8 cellular contexts compared by ENCODE assay signal in the genomic region with DNA sequence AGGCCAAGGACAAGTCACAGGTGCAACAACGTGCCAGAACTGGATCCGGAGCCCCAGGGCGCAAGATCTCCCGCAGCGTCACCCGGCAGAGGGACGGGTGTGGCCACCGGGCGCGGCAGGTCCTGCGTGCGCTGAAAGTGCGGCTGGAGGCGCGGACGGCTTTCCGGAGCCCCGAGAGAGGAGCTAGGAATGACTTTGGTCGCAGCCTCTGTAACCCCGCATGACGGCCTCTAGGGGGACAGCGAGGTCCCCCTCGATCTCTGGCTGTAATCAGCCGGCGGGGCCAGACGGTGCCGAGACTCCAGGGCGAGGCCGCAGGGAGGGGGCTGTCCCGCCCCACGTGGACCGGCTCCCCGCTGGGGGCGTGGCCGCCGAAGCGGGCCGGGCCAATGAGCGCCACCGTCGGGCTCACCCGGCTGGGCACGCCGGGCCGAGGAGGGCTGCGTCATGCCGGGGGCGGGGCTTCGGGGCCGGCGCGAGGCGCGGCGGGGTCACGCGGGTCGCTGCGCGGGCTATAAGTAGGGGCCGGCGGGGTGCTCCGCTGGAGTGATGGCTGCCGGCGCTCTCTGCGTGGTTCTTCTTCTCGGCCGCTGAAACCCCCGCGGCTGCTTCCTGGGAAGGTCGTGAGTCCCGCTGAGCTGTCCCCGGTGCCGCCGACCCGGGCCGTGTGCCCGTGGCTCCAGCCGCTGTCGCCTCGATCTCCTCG. TPM values are rescaled to one million over a fixed set of nuclear protein-coding genes. Genes with fewer than 3 reads are reported as not detected.
A peak's percentile ranks its signal among the peaks of the same experiment; 100 is the strongest.
DNase-seq lines count a peak whose midpoint lies in the region; ATAC-seq and TF ChIP-seq lines count a peak whose summit lies in the region.

A gene with protein sequence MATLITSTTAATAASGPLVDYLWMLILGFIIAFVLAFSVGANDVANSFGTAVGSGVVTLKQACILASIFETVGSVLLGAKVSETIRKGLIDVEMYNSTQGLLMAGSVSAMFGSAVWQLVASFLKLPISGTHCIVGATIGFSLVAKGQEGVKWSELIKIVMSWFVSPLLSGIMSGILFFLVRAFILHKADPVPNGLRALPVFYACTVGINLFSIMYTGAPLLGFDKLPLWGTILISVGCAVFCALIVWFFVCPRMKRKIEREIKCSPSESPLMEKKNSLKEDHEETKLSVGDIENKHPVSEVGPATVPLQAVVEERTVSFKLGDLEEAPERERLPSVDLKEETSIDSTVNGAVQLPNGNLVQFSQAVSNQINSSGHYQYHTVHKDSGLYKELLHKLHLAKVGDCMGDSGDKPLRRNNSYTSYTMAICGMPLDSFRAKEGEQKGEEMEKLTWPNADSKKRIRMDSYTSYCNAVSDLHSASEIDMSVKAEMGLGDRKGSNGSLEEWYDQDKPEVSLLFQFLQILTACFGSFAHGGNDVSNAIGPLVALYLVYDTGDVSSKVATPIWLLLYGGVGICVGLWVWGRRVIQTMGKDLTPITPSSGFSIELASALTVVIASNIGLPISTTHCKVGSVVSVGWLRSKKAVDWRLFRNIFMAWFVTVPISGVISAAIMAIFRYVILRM (plus strand): TSS at position 544 of the 706 bp plus-strand sequence. CDS start 890 bp downstream, outside the sequence.

- peak; percentile 33 for TF ChIP-seq CTCF in GM13976 (IDR thresholded peaks at IDR 0.05; ENCODE audit: borderline replicate concordance, control extremely low read depth, extremely low read depth, insufficient read depth, missing control alignments)
- TF ChIP-seq CTCF in uterus (IDR thresholded peaks at IDR 0.05), result peak in 3 of 4 experiments; percentile 11 to 26 (median 18)

- H3K27me3 ChIP-seq in uterus, result no peaks in the 10 kb centered on the region

- no peaks in the 10 kb centered on the region for H3K9me3 Mint-ChIP-seq in T-helper 1 cell treated with Interleukin-12 subunit alpha and Interleukin-12 subunit beta and Interleukin-4 antibody, amounts not matched to agents 30 μg/mL and 1 μg/mL, for 36 hours

- peak; percentile 98 for TF ChIP-seq POLR2A in uterus (IDR thresholded peaks at IDR 0.05)

- intact Hi-C loops in left ventricle myocardium superior (cut with micrococcal nuclease) (no loop called here), uterus (cut with DNase I; ENCODE audit: low total_unique reads) (no loop called here)

- H3K36me3 Mint-ChIP-seq in T-helper 1 cell treated with Interleukin-12 subunit alpha and Interleukin-12 subunit beta and Interleukin-4 antibody, amounts not matched to agents 30 μg/mL and 1 μg/mL, for 36 hours (ENCODE audit: low read depth), result peaks cover 51% of the 10 kb centered on the region

- H3K4me1 ChIP-seq in uterus, result peaks cover 7 to 15% of the 10 kb centered on the region in 2 donors

- H3K4me3 ChIP-seq in uterus, result peak within 1 kb of the TSS; percentile 61 to 88

- no peaks in the 10 kb centered on the region for H3K36me3 ChIP-seq in uterus

- no peaks in the 10 kb centered on the region for H3K27me3 Mint-ChIP-seq in T-helper 1 cell treated with Interleukin-12 subunit alpha and Interleukin-12 subunit beta and Interleukin-4 antibody, amounts not matched to agents 30 μg/mL and 1 μg/mL, for 36 hours (ENCODE audit: low read depth)

- ATAC-seq in HG02852 (IDR thresholded peaks at IDR 0.05; ENCODE audit: unreplicated experiment) (peak; percentile 88), left ventricle myocardium superior (peak; percentile 98)

- H3K4me1 Mint-ChIP-seq in T-helper 1 cell treated with Interleukin-12 subunit alpha and Interleukin-12 subunit beta and Interleukin-4 antibody, amounts not matched to agents 30 μg/mL and 1 μg/mL, for 36 hours (ENCODE audit: low read depth), result peaks cover 65% of the 10 kb centered on the region

- in situ Hi-C loops in GM13976 (cut with MboI; ENCODE audit: low sequenced_read_pairs, unreplicated experiment), result no loop called here

- peak within 1 kb of the TSS; percentile 88 for H3K27ac Mint-ChIP-seq in T-helper 1 cell treated with Interleukin-12 subunit alpha and Interleukin-12 subunit beta and Interleukin-4 antibody, amounts not matched to agents 30 μg/mL and 1 μg/mL, for 36 hours

- H3K9me3 ChIP-seq in uterus, result no peaks in the 10 kb centered on the region

- peak; percentile 99 for DNase-seq in GM13976 (ENCODE audit: low spot score)
- DNase-seq in NCI-H146 (lab: John Stamatoyannopoulos, UW), result peak; percentile 99
- peak; percentile 76 to 98 (median 94) for DNase-seq in amygdala (lab: John Stamatoyannopoulos, UW)
- DNase-seq in left ventricle myocardium superior, result peak; percentile 98
- DNase-seq in pulmonary artery endothelial cell (ENCODE audit: low read depth, low spot score), result peak; percentile 63
- peak; percentile 88 to 93 for DNase-seq in uterus

- H3K27ac ChIP-seq in uterus, result peak within 1 kb of the TSS; percentile 93 to 95

- H3K4me3 Mint-ChIP-seq in T-helper 1 cell treated with Interleukin-12 subunit alpha and Interleukin-12 subunit beta and Interleukin-4 antibody, amounts not matched to agents 30 μg/mL and 1 μg/mL, for 36 hours, result peak within 1 kb of the TSS; percentile 95

RNA-seq across cellular contexts. Expression of the gene that starts here (rescaled TPM):
- total RNA-seq in left ventricle myocardium superior, result 10.8 TPM
- 81.2 and 109 TPM in 2 replicates for total RNA-seq in pulmonary artery endothelial cell
- total RNA-seq in uterus, result 10 to 100 TPM; 11.5 to 30.6 (median 24.4) TPM

Comparison
In these comparisons a context has a peak if more than half of its experiments do, and no peak if none do; other contexts are left out.
1. Peak in every context shown above with its lines: DNase-seq, ATAC-seq, H3K4me3 ChIP-seq and H3K27ac ChIP-seq.